Comparison of ENCODE assay signal across 1 cellular context in the genomic region with DNA sequence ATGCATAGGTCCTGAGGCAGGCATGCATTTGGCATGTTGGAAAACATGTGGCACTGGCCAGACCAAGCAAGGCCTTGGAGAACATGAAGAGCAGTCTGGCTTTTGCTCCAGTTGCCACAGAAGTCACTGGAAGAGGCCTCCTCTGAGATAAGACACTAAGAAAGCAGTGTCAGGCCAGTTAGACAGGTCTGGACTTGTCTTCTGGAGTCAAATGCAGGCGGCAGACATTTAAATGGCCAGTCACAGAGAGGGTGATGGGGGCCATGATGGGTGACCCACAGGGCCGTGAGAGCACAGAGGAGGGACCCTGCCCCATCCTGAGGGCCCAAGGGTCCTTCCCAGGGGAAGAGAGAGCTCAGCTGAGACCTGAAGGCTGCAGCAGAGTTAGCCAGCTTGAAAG.
TF ChIP-seq lines count a peak whose summit lies in the region.

No MANE protein-coding gene starts in this region.

TF ChIP-seq in HepG2, 621 proteins besides CTCF, POLR2A, EP300 and RAD21:
- TF ChIP-seq, protein P1, sequence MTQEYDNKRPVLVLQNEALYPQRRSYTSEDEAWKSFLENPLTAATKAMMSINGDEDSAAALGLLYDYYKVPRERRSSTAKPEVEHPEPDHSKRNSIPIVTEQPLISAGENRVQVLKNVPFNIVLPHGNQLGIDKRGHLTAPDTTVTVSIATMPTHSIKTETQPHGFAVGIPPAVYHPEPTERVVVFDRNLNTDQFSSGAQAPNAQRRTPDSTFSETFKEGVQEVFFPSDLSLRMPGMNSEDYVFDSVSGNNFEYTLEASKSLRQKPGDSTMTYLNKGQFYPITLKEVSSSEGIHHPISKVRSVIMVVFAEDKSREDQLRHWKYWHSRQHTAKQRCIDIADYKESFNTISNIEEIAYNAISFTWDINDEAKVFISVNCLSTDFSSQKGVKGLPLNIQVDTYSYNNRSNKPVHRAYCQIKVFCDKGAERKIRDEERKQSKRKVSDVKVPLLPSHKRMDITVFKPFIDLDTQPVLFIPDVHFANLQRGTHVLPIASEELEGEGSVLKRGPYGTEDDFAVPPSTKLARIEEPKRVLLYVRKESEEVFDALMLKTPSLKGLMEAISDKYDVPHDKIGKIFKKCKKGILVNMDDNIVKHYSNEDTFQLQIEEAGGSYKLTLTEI (CRISPR knock-in tag; conservative IDR thresholded peaks at IDR 0.05): no peak
- TF ChIP-seq, protein P2, sequence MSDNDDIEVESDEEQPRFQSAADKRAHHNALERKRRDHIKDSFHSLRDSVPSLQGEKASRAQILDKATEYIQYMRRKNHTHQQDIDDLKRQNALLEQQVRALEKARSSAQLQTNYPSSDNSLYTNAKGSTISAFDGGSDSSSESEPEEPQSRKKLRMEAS (IDR thresholded peaks at IDR 0.05): no peak
- TF ChIP-seq REPIN1 (CRISPR knock-in tag; IDR thresholded peaks at IDR 0.05; ENCODE audit: borderline replicate concordance, low read depth): no peak
- TF ChIP-seq ZNF207 (IDR thresholded peaks at IDR 0.05; ENCODE audit: borderline replicate concordance): no peak
- TF ChIP-seq MAFG (CRISPR knock-in tag; IDR thresholded peaks at IDR 0.05): no peak
- TF ChIP-seq ZNF879 (CRISPR knock-in tag; IDR thresholded peaks at IDR 0.05): no peak
- TF ChIP-seq, protein P3, sequence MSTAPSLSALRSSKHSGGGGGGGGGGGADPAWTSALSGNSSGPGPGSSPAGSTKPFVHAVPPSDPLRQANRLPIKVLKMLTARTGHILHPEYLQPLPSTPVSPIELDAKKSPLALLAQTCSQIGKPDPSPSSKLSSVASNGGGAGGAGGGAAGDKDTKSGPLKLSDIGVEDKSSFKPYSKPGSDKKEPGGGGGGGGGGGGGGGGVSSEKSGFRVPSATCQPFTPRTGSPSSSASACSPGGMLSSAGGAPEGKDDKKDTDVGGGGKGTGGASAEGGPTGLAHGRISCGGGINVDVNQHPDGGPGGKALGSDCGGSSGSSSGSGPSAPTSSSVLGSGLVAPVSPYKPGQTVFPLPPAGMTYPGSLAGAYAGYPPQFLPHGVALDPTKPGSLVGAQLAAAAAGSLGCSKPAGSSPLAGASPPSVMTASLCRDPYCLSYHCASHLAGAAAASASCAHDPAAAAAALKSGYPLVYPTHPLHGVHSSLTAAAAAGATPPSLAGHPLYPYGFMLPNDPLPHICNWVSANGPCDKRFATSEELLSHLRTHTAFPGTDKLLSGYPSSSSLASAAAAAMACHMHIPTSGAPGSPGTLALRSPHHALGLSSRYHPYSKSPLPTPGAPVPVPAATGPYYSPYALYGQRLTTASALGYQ (CRISPR knock-in tag; IDR thresholded peaks at IDR 0.05): no peak
